In genomic region chr19:51016798-51017683, GRCh38 we compare ENCODE assay signal across 8 cellular contexts. TPM values are rescaled to one million over a fixed set of nuclear protein-coding genes. Genes with fewer than 3 reads are reported as not detected.
DNase-seq lines count a peak whose midpoint lies in the region; ATAC-seq lines count a peak whose summit lies in the region.

No MANE protein-coding gene starts in this region.

- ATAC-seq in T-cell (replicated peaks in 1 of 4), result peak in 2 of 4 experiments; percentile 12 to 62
- ATAC-seq in central memory CD8-positive, alpha-beta T cell (replicated peaks; ENCODE audit: extremely low read depth, poor library complexity, severe bottlenecking), result no peak
- ATAC-seq in left lobe of liver, result peak; percentile 69
- no peak for ATAC-seq in HG03520 (IDR thresholded peaks at IDR 0.05; ENCODE audit: unreplicated experiment)

- H3K4me3 Mint-ChIP-seq in T-cell, result peak overlapping the region in 2 of 3 donors; percentile 31 to 80
- H3K4me3 Mint-ChIP-seq in central memory CD8-positive, alpha-beta T cell, result peak overlapping the region; percentile 65

- DNase-seq in D341Med (ENCODE audit: low spot score) (peak; percentile 77), HuH-7 (ENCODE audit: low spot score) (peak; percentile 96), T-cell (peak in 17 of 34 experiments; percentile 10 to 48 (median 26)), left lobe of liver (ENCODE audit: low spot score) (peak; percentile 55), NCI-H1048 (lab: John Stamatoyannopoulos, UW) (no peak)
- no peak for DNase-seq in central memory CD8-positive, alpha-beta T cell (ENCODE audit: low spot score in 2 of 2)
- peak; percentile 57 for DNase-seq in stimulated activated CD4-positive, alpha-beta T cell treated with anti-CD3 and anti-CD28 coated beads, Interleukin-4, amount 100 ng/mL, for 24 hours

- no peaks in the 10 kb centered on the region for H3K9me3 Mint-ChIP-seq in T-cell
- no peaks in the 10 kb centered on the region for H3K9me3 Mint-ChIP-seq in central memory CD8-positive, alpha-beta T cell

- H3K4me1 Mint-ChIP-seq in T-cell, result peaks cover 14 to 25% (median 23%) of the 10 kb centered on the region in 3 donors
- H3K4me1 Mint-ChIP-seq in central memory CD8-positive, alpha-beta T cell, result peaks cover 27% of the 10 kb centered on the region

- peaks cover 49 to 75% of the 10 kb centered on the region in 2 donors for H3K27me3 Mint-ChIP-seq in T-cell
- H3K27me3 Mint-ChIP-seq in central memory CD8-positive, alpha-beta T cell, result peaks cover 81% of the 10 kb centered on the region

- H3K27ac Mint-ChIP-seq in T-cell, result no peak overlapping the region
- H3K27ac Mint-ChIP-seq in central memory CD8-positive, alpha-beta T cell (ENCODE audit: low read depth), result no peak overlapping the region

- CTCF ChIA-PET in T-cell (lab: Charles Lee), result no interaction called here

- POLR2A ChIA-PET in T-cell (lab: Charles Lee), result no interaction called here

- no peaks in the 10 kb centered on the region for H3K36me3 Mint-ChIP-seq in T-cell
- H3K36me3 Mint-ChIP-seq in central memory CD8-positive, alpha-beta T cell (ENCODE audit: insufficient read depth), result no peaks in the 10 kb centered on the region

RNA-seq across cellular contexts. Expression of gene KLK10, which starts 2.5 kb away (rescaled TPM):
- not detected for total RNA-seq in T-cell
- not detected for total RNA-seq in left lobe of liver

RNA-seq across cellular contexts. Expression of gene KLK11, which starts 9.4 kb away (rescaled TPM):
- total RNA-seq in T-cell (not detected), left lobe of liver (not detected)

RNA-seq across cellular contexts. Expression of gene KLK8, which starts 15.6 kb away (rescaled TPM):
- not detected for total RNA-seq in T-cell
- not detected for total RNA-seq in left lobe of liver

RNA-seq across cellular contexts. Expression of gene KLK12, which starts 17.8 kb away (rescaled TPM):
- total RNA-seq in T-cell, result not detected
- not detected for total RNA-seq in left lobe of liver

RNA-seq across cellular contexts. Expression of gene KLK7, which starts 33.3 kb away (rescaled TPM):
- not detected for total RNA-seq in T-cell
- not detected for total RNA-seq in left lobe of liver

Comparison
In these comparisons a context has a peak if more than half of its experiments do, and no peak if none do; other contexts are left out.
1. DNase-seq: peak in D341Med (single experiment), HuH-7 (single experiment), left lobe of liver (single experiment) and stimulated activated CD4-positive, alpha-beta T cell treated with anti-CD3 and anti-CD28 coated beads, Interleukin-4, amount 100 ng/mL, for 24 hours (single experiment); none in central memory CD8-positive, alpha-beta T cell (0 of 2) and NCI-H1048 (single experiment).